In genomic region chr7:149715476-149715875, GRCh38 we compare ENCODE assay signal across 8 cellular contexts. TPM values are rescaled to one million over a fixed set of nuclear protein-coding genes. Genes with fewer than 3 reads are reported as not detected.
A peak's percentile ranks its signal among the peaks of the same experiment; 100 is the strongest.
DNase-seq lines count a peak whose midpoint lies in the region; ATAC-seq and TF ChIP-seq lines count a peak whose summit lies in the region.

No MANE protein-coding gene starts in this region.

- POLR2A ChIA-PET in activated CD4-positive, alpha-beta memory T cell treated with anti-CD3 and anti-CD28 coated beads for 36 hours (lab: Charles Lee): no interaction called here

- TF ChIP-seq CTCF in hepatocyte (IDR thresholded peaks at IDR 0.05; ENCODE audit: poor library complexity): no peak

- H4K20me1 ChIP-seq in hepatocyte (ENCODE audit: insufficient read depth, poor library complexity, severe bottlenecking): no peaks in the 10 kb centered on the region

- no peaks in the 10 kb centered on the region for H3K36me3 ChIP-seq in hepatocyte (replicated peaks; ENCODE audit: insufficient read depth, low read depth)

- H3K27me3 ChIP-seq in hepatocyte: no peaks in the 10 kb centered on the region

- H3K9me2 ChIP-seq in hepatocyte (replicated peaks; ENCODE audit: insufficient read depth): no peaks in the 10 kb centered on the region

- peak overlapping the region; percentile 60 for H3K27ac Mint-ChIP-seq in activated CD4-positive, alpha-beta memory T cell treated with anti-CD3 and anti-CD28 coated beads for 36 hours
- H3K27ac Mint-ChIP-seq in stimulated activated naive B cell treated with anti-CD40 and anti-IgM and Interleukin-4, amounts not matched to agents 10 μg/mL and 1 μg/mL and 100 μg/mL, for 72 hours: peak overlapping the region; percentile 74

- H3K9me3 ChIP-seq in hepatocyte (ENCODE audit: low read depth): peaks cover 10% of the 10 kb centered on the region

- ATAC-seq in stimulated activated naive B cell treated with anti-CD40 and anti-IgM and Interleukin-4, amounts not matched to agents 10 μg/mL and 1 μg/mL and 100 μg/mL, for 72 hours (replicated peaks): peak in 1 of 2 donors; percentile 4
- no peak for ATAC-seq in GM18858 (IDR thresholded peaks at IDR 0.05; ENCODE audit: unreplicated experiment)

- peak overlapping the region; percentile 99 for H2AFZ ChIP-seq in hepatocyte

- CTCF ChIA-PET in activated CD4-positive, alpha-beta memory T cell treated with anti-CD3 and anti-CD28 coated beads for 36 hours (lab: Charles Lee): interaction anchor here (1.1 to 1.4 kb wide), 2 partner anchors 27 to 91 kb away, joined by 4 to 6 read pairs; no protein-coding TSS in a partner anchor

- H3K4me2 ChIP-seq in hepatocyte: peak overlapping the region; percentile 97

- H3K4me3 ChIP-seq in hepatocyte: peak overlapping the region; percentile 98

- H3K36me3 Mint-ChIP-seq in activated CD4-positive, alpha-beta memory T cell treated with anti-CD3 and anti-CD28 coated beads for 36 hours: peaks cover 8% of the 10 kb centered on the region
- H3K36me3 Mint-ChIP-seq in stimulated activated naive B cell treated with anti-CD40 and anti-IgM and Interleukin-4, amounts not matched to agents 10 μg/mL and 1 μg/mL and 100 μg/mL, for 72 hours: peaks cover 12 to 14% of the 10 kb centered on the region in 2 donors

- peaks cover 19% of the 10 kb centered on the region for H3K4me1 Mint-ChIP-seq in activated CD4-positive, alpha-beta memory T cell treated with anti-CD3 and anti-CD28 coated beads for 36 hours (ENCODE audit: low read depth)
- peaks cover 25 to 34% of the 10 kb centered on the region in 2 donors for H3K4me1 Mint-ChIP-seq in stimulated activated naive B cell treated with anti-CD40 and anti-IgM and Interleukin-4, amounts not matched to agents 10 μg/mL and 1 μg/mL and 100 μg/mL, for 72 hours

- WGBS in hepatocyte (ENCODE audit: low lambda C conversion rate, missing lambda C conversion rate): 37% methylated on average over 8 of the region's 8 CpGs

- peak overlapping the region; percentile 55 for H3K27ac ChIP-seq in hepatocyte

- peaks cover 4% of the 10 kb centered on the region for H3K4me1 ChIP-seq in hepatocyte (ENCODE audit: insufficient read depth)

- H3K4me3 Mint-ChIP-seq in activated CD4-positive, alpha-beta memory T cell treated with anti-CD3 and anti-CD28 coated beads for 36 hours: peak overlapping the region; percentile 84
- H3K4me3 Mint-ChIP-seq in stimulated activated naive B cell treated with anti-CD40 and anti-IgM and Interleukin-4, amounts not matched to agents 10 μg/mL and 1 μg/mL and 100 μg/mL, for 72 hours: peak overlapping the region; percentile 88 to 90

- no peaks in the 10 kb centered on the region for H3K27me3 Mint-ChIP-seq in activated CD4-positive, alpha-beta memory T cell treated with anti-CD3 and anti-CD28 coated beads for 36 hours
- peaks cover 5 to 6% of the 10 kb centered on the region in 2 donors for H3K27me3 Mint-ChIP-seq in stimulated activated naive B cell treated with anti-CD40 and anti-IgM and Interleukin-4, amounts not matched to agents 10 μg/mL and 1 μg/mL and 100 μg/mL, for 72 hours

- DNase-seq in DMS53 (lab: John Stamatoyannopoulos, UW) (peak; percentile 42), DMS53 treated with DMSO at 0.1 percent for 48 hours (lab: John Stamatoyannopoulos, UW; ENCODE audit: unreplicated experiment) (no peak), hepatocyte (ENCODE audit: low spot score) (no peak)
- DNase-seq in activated CD4-positive, alpha-beta memory T cell treated with anti-CD3 and anti-CD28 coated beads for 36 hours: no peak
- no peak for DNase-seq in stimulated activated naive B cell treated with anti-CD40 and anti-IgM and Interleukin-4, amounts not matched to agents 10 μg/mL and 1 μg/mL and 100 μg/mL, for 72 hours
- no peak for DNase-seq in stimulated activated naive CD4-positive, alpha-beta T cell (lab: John Stamatoyannopoulos, UW)
- no peak for DNase-seq in stimulated activated naive CD4-positive, alpha-beta T cell treated with Interleukin-2 at 50 U/mL for 16 hours (lab: John Stamatoyannopoulos, UW)

- H3K9me3 Mint-ChIP-seq in activated CD4-positive, alpha-beta memory T cell treated with anti-CD3 and anti-CD28 coated beads for 36 hours: peaks cover 18% of the 10 kb centered on the region
- H3K9me3 Mint-ChIP-seq in stimulated activated naive B cell treated with anti-CD40 and anti-IgM and Interleukin-4, amounts not matched to agents 10 μg/mL and 1 μg/mL and 100 μg/mL, for 72 hours: peaks cover 7 to 10% of the 10 kb centered on the region in 2 donors

- intact Hi-C loops in activated CD4-positive, alpha-beta memory T cell treated with anti-CD3 and anti-CD28 coated beads for 36 hours (cut with micrococcal nuclease): loop anchor here (1.0 to 2.0 kb wide), 3 partner anchors 25 to 91 kb away; no protein-coding TSS in a partner anchor

- H3K79me2 ChIP-seq in hepatocyte: peaks cover 17% of the 10 kb centered on the region

RNA-seq across cellular contexts. Expression of gene ZNF467, which starts 57.9 kb away (rescaled TPM):
- total RNA-seq in activated CD4-positive, alpha-beta memory T cell treated with anti-CD3 and anti-CD28 coated beads for 36 hours: under 1 TPM; 0.41 to 0.45 TPM
- total RNA-seq in hepatocyte: 5.9 and 7.8 TPM in 2 replicates
- 15.6 and 21.9 TPM in 2 replicates for polyA plus RNA-seq in hepatocyte
